9 cellular contexts compared by ENCODE assay signal in the genomic region with DNA sequence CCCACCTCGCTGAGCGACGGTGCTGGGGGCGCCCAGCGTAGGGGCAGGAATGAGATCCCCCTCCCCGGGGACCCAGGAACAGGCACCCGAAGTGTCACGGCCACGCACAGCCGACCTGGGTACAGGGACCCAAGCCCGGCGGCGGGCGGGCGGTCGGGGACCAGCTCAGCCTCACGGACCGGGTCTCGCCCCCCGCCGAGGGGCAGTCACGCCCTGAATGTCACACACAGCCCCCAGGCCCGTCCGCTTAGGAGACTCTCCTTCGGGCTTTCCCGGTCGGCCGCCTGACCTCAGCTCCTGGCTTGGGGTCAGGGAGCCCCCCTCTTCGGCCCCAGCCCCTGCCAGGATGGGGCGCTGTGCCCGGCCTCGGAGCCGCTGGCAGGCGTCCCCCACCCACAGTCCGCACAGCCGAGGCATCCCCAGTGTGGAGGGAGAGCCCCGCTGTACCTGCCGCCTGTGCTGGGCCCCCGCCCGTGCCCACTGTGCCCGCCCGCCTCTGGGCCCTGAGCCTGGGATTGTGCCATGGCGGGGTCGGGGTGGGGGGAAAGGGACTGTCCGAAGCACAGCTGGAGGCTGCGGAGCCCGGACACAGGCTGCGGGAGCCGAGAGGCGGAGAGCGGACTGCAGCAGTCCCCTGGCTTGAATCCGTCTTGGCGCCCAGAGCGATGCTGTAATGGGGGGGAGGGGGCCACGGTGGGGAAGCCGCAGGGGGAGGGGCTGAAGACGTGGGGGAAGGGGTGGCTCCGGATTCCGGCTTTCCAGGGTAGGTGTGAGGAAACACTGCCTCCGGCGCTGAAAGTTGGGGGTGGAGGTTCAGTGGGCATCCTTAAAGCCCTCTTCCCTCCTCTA. TPM values are rescaled to one million over a fixed set of nuclear protein-coding genes. Genes with fewer than 3 reads are reported as not detected.
DNase-seq lines count a peak whose midpoint lies in the region; ATAC-seq and TF ChIP-seq lines count a peak whose summit lies in the region.
"Had no signal": no experiment of that assay in that cellular context is flagged by ENCODE, and none has a peak within 500 bp of the region (broad histone marks: within the 10 kb centered on the region; RNA-seq: fewer than 3 reads in every experiment).

No MANE protein-coding gene starts in this region.

- peaks cover 6 to 10% (median 8%) of the 10 kb centered on the region in 4 donors for H3K4me1 Mint-ChIP-seq in naive thymus-derived CD8-positive, alpha-beta T cell

- no peak for TF ChIP-seq POLR2A in body of pancreas (IDR thresholded peaks at IDR 0.05)
- TF ChIP-seq POLR2A in vagina (IDR thresholded peaks at IDR 0.05), result no peak

- ATAC-seq in left ventricle myocardium superior (no peak), body of pancreas (no peak), foreskin keratinocyte (no peak)
- peak; percentile 21 to 39 for ATAC-seq in naive thymus-derived CD8-positive, alpha-beta T cell

- H3K36me3 ChIP-seq in left ventricle myocardium inferior (no peaks in the 10 kb centered on the region), body of pancreas (replicated peaks in 1 of 2; ENCODE audit: insufficient read depth in 1 of 2, low read depth in 2 of 2) (no peaks in the 10 kb centered on the region), vagina (no peaks in the 10 kb centered on the region)

- H3K9me3 ChIP-seq in left ventricle myocardium inferior (replicated peaks) (no peaks in the 10 kb centered on the region), body of pancreas (no peaks in the 10 kb centered on the region), vagina (no peaks in the 10 kb centered on the region)

- POLR2A ChIA-PET in naive thymus-derived CD8-positive, alpha-beta T cell (lab: Charles Lee), result no interaction called here

- DNase-seq in left ventricle myocardium inferior (no peak), left ventricle myocardium superior (no peak), body of pancreas (peak in 1 of 4 donors; percentile 13), vagina (ENCODE audit: extremely low spot score in 2 of 2) (peak in 1 of 2 donors; percentile 60), dedifferentiated amniotic fluid mesenchymal stem cell (ENCODE audit: extremely low spot score) (no peak), NCI-H446 (lab: John Stamatoyannopoulos, UW) (no peak), foreskin keratinocyte (no peak)
- no peak for DNase-seq in naive thymus-derived CD8-positive, alpha-beta T cell

- WGBS in body of pancreas, 2 donors, result 2% methylated on average over 15 to 60 of the region's 61 CpGs

- intact Hi-C loops in left ventricle myocardium inferior (cut with micrococcal nuclease) (no loop called here), left ventricle myocardium superior (cut with micrococcal nuclease) (no loop called here), body of pancreas (cut with DNase I) (no loop called here), vagina (cut with DNase I) (no loop called here)

- no peak overlapping the region for H3K27ac Mint-ChIP-seq in naive thymus-derived CD8-positive, alpha-beta T cell

- H3K4me3 ChIP-seq in left ventricle myocardium inferior, result peak overlapping the region; percentile 63
- H3K4me3 ChIP-seq in body of pancreas, result peak overlapping the region; percentile 17 to 25
- H3K4me3 ChIP-seq in vagina, result peak overlapping the region; percentile 28 to 50

- H3K27me3 Mint-ChIP-seq in naive thymus-derived CD8-positive, alpha-beta T cell, result peaks cover 17 to 57% (median 39%) of the 10 kb centered on the region in 5 donors

- no peak overlapping the region for H3K27ac ChIP-seq in left ventricle myocardium inferior (replicated peaks)
- H3K27ac ChIP-seq in body of pancreas, result no peak overlapping the region
- H3K27ac ChIP-seq in vagina, result no peak overlapping the region
- no peak overlapping the region for H3K27ac ChIP-seq in foreskin keratinocyte

- H3K4me1 ChIP-seq in left ventricle myocardium inferior, result peaks cover 18% of the 10 kb centered on the region
- H3K4me1 ChIP-seq in body of pancreas, result peaks cover 16% of the 10 kb centered on the region
- H3K4me1 ChIP-seq in vagina, result peaks cover 14% of the 10 kb centered on the region
- no peaks in the 10 kb centered on the region for H3K4me1 ChIP-seq in foreskin keratinocyte

- H3K4me3 Mint-ChIP-seq in naive thymus-derived CD8-positive, alpha-beta T cell, result peak overlapping the region in 9 of 10 donors; percentile 39 to 75 (median 49)

- peaks cover 0 to 3% (median 0%) of the 10 kb centered on the region in 9 donors for H3K9me3 Mint-ChIP-seq in naive thymus-derived CD8-positive, alpha-beta T cell

- H3K27me3 ChIP-seq in left ventricle myocardium inferior (ENCODE audit: low read depth), result peaks cover 72% of the 10 kb centered on the region
- H3K27me3 ChIP-seq in body of pancreas, result peaks cover 0 to 12% of the 10 kb centered on the region in 2 donors
- H3K27me3 ChIP-seq in vagina, result peaks cover 12% of the 10 kb centered on the region
- H3K27me3 ChIP-seq in foreskin keratinocyte, result peaks cover 88% of the 10 kb centered on the region

- H3K36me3 Mint-ChIP-seq in naive thymus-derived CD8-positive, alpha-beta T cell, result peaks cover 0 to 2% (median 0%) of the 10 kb centered on the region in 3 donors

- no peak for TF ChIP-seq CTCF in left ventricle myocardium inferior (IDR thresholded peaks at IDR 0.05; ENCODE audit: borderline replicate concordance)
- no peak for TF ChIP-seq CTCF in body of pancreas (IDR thresholded peaks at IDR 0.05)
- TF ChIP-seq CTCF in vagina (IDR thresholded peaks at IDR 0.05), result no peak
- no peak for TF ChIP-seq CTCF in foreskin keratinocyte (conservative IDR thresholded peaks at IDR 0.05)

RNA-seq across cellular contexts. Expression of a gene that starts 0.6 kb away (rescaled TPM):
- total RNA-seq in left ventricle myocardium inferior (0.05 TPM), left ventricle myocardium superior (0.10 TPM), body of pancreas (1 to 10 TPM in 1 of 2 donors, under 1 TPM in 1; 0.52 to 2.3 TPM), vagina (not detected), foreskin keratinocyte (0.07 TPM in 1 of 2 replicates, not detected in the other)
- under 1 TPM; 0.77 to 0.81 TPM for total RNA-seq in naive thymus-derived CD8-positive, alpha-beta T cell
- under 1 TPM; 0.06 to 0.27 (median 0.16) TPM for polyA plus RNA-seq in naive thymus-derived CD8-positive, alpha-beta T cell
- 0.02 TPM in 2 replicates for polyA plus RNA-seq in foreskin keratinocyte
- total RNA-seq: lung microvascular endothelial cell had no signal

RNA-seq across cellular contexts. Expression of a gene that starts 55.1 kb away (rescaled TPM):
- total RNA-seq in left ventricle myocardium inferior, result 8.3 TPM
- 7.8 TPM for total RNA-seq in left ventricle myocardium superior
- total RNA-seq in body of pancreas, result 10 to 100 TPM; 15.5 to 37.1 TPM
- total RNA-seq in naive thymus-derived CD8-positive, alpha-beta T cell, result 10 to 100 TPM; 34.3 to 36.4 TPM
- 100 to 1,000 TPM; 145 to 154 (median 146) TPM for polyA plus RNA-seq in naive thymus-derived CD8-positive, alpha-beta T cell
- total RNA-seq in vagina, result 44.0 TPM
- total RNA-seq in foreskin keratinocyte, result 16.2 and 18.7 TPM in 2 replicates
- polyA plus RNA-seq in foreskin keratinocyte, result 23.6 and 27.5 TPM in 2 replicates

Comparison
In these comparisons a context has a peak if more than half of its experiments do, and no peak if none do; other contexts are left out.
1. ATAC-seq: peak in naive thymus-derived CD8-positive, alpha-beta T cell (2 of 2); none in left ventricle myocardium superior (single experiment), body of pancreas (single experiment) and foreskin keratinocyte (single experiment).
2. Peak in every context shown above with its lines, with median percentiles within 50 percentile points of each other: H3K4me3 ChIP-seq.